ENCODE assay signal across 17 cellular contexts in genomic region chr1:193054169-193054675, GRCh38. TPM values are rescaled to one million over a fixed set of nuclear protein-coding genes. Genes with fewer than 3 reads are reported as not detected.
A peak's percentile ranks its signal among the peaks of the same experiment; 100 is the strongest.
DNase-seq lines count a peak whose midpoint lies in the region; ATAC-seq, FAIRE-seq and TF ChIP-seq lines count a peak whose summit lies in the region.
"Had no signal": no experiment of that assay in that cellular context is flagged by ENCODE, and none has a peak within 500 bp of the region (broad histone marks: within the 10 kb centered on the region; RNA-seq: fewer than 3 reads in every experiment).

No MANE protein-coding gene starts in this region.

- peak overlapping the region; percentile 18 for H3K9ac ChIP-seq in Loucy (ENCODE audit: low read depth, low read length, poor library complexity, severe bottlenecking)
- peak overlapping the region; percentile 23 to 36; a peak in 3 of 4 replicates for H3K9ac ChIP-seq in K562 (ENCODE audit: insufficient read depth in 1 of 2, low read depth in 2 of 2, low read length in 2 of 2)
- no peak overlapping the region for H3K9ac ChIP-seq in trophoblast cell (ENCODE audit: low read length)
- H3K9ac ChIP-seq: BLaER1 had no signal

- no peaks in the 10 kb centered on the region for H3K9me2 ChIP-seq in Loucy (replicated peaks; ENCODE audit: low read depth, low read length)

- H3K23ac ChIP-seq in trophoblast cell (ENCODE audit: low read length): no peak overlapping the region

- 22% methylated on average over 4 of the region's 4 CpGs for WGBS in K562 (ENCODE audit: insufficient coverage, low coverage, missing lambda C conversion rate)
- no CpG with 5 or more reads among the region's 4 CpGs for WGBS in trophoblast cell (ENCODE audit: extremely low coverage, insufficient coverage, insufficient read length)

- CTCF ChIA-PET in K562 (lab: Yijun Ruan, JAX; ENCODE audit: low intra/inter-chr PET ratio): no interaction called here

- no peak overlapping the region for H2BK12ac ChIP-seq in trophoblast cell (ENCODE audit: low read length)

- peak; percentile 46 for FAIRE-seq in D721Med (lab: Jason Lieb, UNC)
- no peak for FAIRE-seq in K562 (lab: Jason Lieb, UNC)
- FAIRE-seq: H1 had no signal

- peak overlapping the region; percentile 30; the same call in 1 of the 3 replicates for H3K27ac ChIP-seq in K562 (ENCODE audit: extremely low read depth, low read depth, low read length)
- H3K27ac ChIP-seq in trophoblast cell (ENCODE audit: low read depth, low read length): no peak overlapping the region
- H3K27ac ChIP-seq: BLaER1 had no signal

- no peaks in the 10 kb centered on the region for H3F3A ChIP-seq in Loucy (ENCODE audit: low read depth)

- H3K9me1 ChIP-seq in K562 (ENCODE audit: control insufficient read depth, insufficient read depth, low read length): peaks cover 3% of the 10 kb centered on the region

- no peaks in the 10 kb centered on the region for H3K27me3 ChIP-seq in Loucy (ENCODE audit: insufficient read depth, low read length, poor library complexity, severe bottlenecking)
- H3K27me3 ChIP-seq in K562 (ENCODE audit: control insufficient read depth in 2 of 2, insufficient read depth in 2 of 2, low read length in 2 of 2): no peaks in the 10 kb centered on the region
- H3K27me3 ChIP-seq in trophoblast cell (ENCODE audit: insufficient read depth, low read length): no peaks in the 10 kb centered on the region
- H3K27me3 ChIP-seq: BLaER1 had no signal

- H4K12ac ChIP-seq in trophoblast cell (ENCODE audit: low read depth, low read length): no peak overlapping the region

- H4K91ac ChIP-seq in trophoblast cell (ENCODE audit: low read depth, low read length): no peak overlapping the region

- peak overlapping the region; percentile 36 for H3K4ac ChIP-seq in trophoblast cell (ENCODE audit: low read depth, low read length)

- no peak overlapping the region for H3K14ac ChIP-seq in trophoblast cell (ENCODE audit: low read length)

- no TSS peak for BruUV-seq in K562 (replicated peaks; lab: Mats Ljungman, UMichigan)

- H3K18ac ChIP-seq in trophoblast cell (ENCODE audit: low read length): no peak overlapping the region

- no peak for TF ChIP-seq RAD21 in K562 (CRISPR knock-in tag; conservative IDR thresholded peaks at IDR 0.05 in 1 of 2, IDR thresholded peaks at IDR 0.05 in 1 of 2)

- no peak for TF ChIP-seq EP300 in K562 (IDR thresholded peaks at IDR 0.05; ENCODE audit: low read length)

- POLR2A ChIA-PET in K562 (lab: Yijun Ruan, JAX): interaction anchor here (0.8 to 1.0 kb wide), 2 partner anchors 12 to 53 kb away, joined by 3 to 4 read pairs; no protein-coding TSS in a partner anchor

- TF ChIP-seq POLR2A in K562 (conservative IDR thresholded peaks at IDR 0.05): no peak

- DNase-seq in D721Med (ENCODE audit: insufficient read length, low spot score) (no peak), K562 (ENCODE audit: extremely low read depth in 1 of 4, low spot score in 3 of 4) (no peak), trophoblast cell (no peak), left colon (no peak)
- DNase-seq: AML-193; CD4-positive, alpha-beta memory T cell; DMS153; DMS79 treated with DMSO at 0.1 percent for 48 hours; GDM1; HCEC 1CT; HFFc6; Karpas-422 had no signal

- H3K4me3 ChIP-seq in Loucy (ENCODE audit: low read length, poor library complexity, severe bottlenecking): no peak overlapping the region
- H3K4me3 ChIP-seq in K562: peak overlapping the region; percentile 6; the same call in 1 of the 2 replicates
- H3K4me3 ChIP-seq in trophoblast cell (ENCODE audit: low read depth, low read length): no peak overlapping the region
- H3K4me3 ChIP-seq: BLaER1 had no signal

- no peak overlapping the region for H2AK5ac ChIP-seq in trophoblast cell (ENCODE audit: low read length)

- in situ Hi-C loops in K562 (cut with MboI): no loop called here

- no peaks in the 10 kb centered on the region for H3K9me3 ChIP-seq in Loucy (ENCODE audit: insufficient read depth, low read depth, low read length)
- no peaks in the 10 kb centered on the region for H3K9me3 ChIP-seq in K562 (replicated peaks; ENCODE audit: control insufficient read depth, insufficient read depth, low read depth, low read length)
- no peaks in the 10 kb centered on the region for H3K9me3 ChIP-seq in trophoblast cell (ENCODE audit: insufficient read depth, low read depth, low read length)
- H3K9me3 ChIP-seq: BLaER1 had no signal

- H3K4me2 ChIP-seq in Loucy (ENCODE audit: low read depth, low read length, poor library complexity, severe bottlenecking): peak overlapping the region; percentile 42
- peak overlapping the region; percentile 67 for H3K4me2 ChIP-seq in K562 (ENCODE audit: insufficient read depth, low read length)
- H3K4me2 ChIP-seq in trophoblast cell (ENCODE audit: low read length): no peak overlapping the region
- H3K4me2 ChIP-seq: BLaER1 had no signal

- H2BK120ac ChIP-seq in trophoblast cell (ENCODE audit: insufficient read depth, low read length, poor library complexity): no peak overlapping the region

- no peak overlapping the region for H2BK5ac ChIP-seq in trophoblast cell (ENCODE audit: low read depth, low read length, poor library complexity)

- H3K79me2 ChIP-seq in Loucy (ENCODE audit: insufficient read depth, low read length) (peaks cover 78% of the 10 kb centered on the region), K562 (ENCODE audit: control insufficient read depth, insufficient read depth, low read length) (peaks cover 99% of the 10 kb centered on the region), trophoblast cell (ENCODE audit: control insufficient read depth, insufficient read depth, low read length, poor library complexity) (peaks cover 8% of the 10 kb centered on the region)

- H3K79me1 ChIP-seq in trophoblast cell (ENCODE audit: low read length): peaks cover 4% of the 10 kb centered on the region

- H3K4me1 ChIP-seq in Loucy (ENCODE audit: insufficient read depth, low read length, poor library complexity, severe bottlenecking) (peaks cover 46% of the 10 kb centered on the region), K562 (replicated peaks in 1 of 2; ENCODE audit: control insufficient read depth in 2 of 2, insufficient read depth in 2 of 2, low read length in 2 of 2) (peaks cover 10 to 26% of the 10 kb centered on the region in 2 experiments; a peak in 4 of 5 replicates), trophoblast cell (ENCODE audit: control insufficient read depth in 1 of 2, insufficient read depth in 2 of 2, low read length in 2 of 2) (peaks cover 0 to 1% of the 10 kb centered on the region in 2 experiments)

- intact Hi-C loops in K562 (cut with micrococcal nuclease) (no loop called here), left colon (cut with DNase I, micrococcal nuclease) (no loop called here)

- peaks cover 16% of the 10 kb centered on the region; the same call in 1 of the 2 replicates for H3K36me3 ChIP-seq in Loucy (ENCODE audit: insufficient read depth, low read length)
- peaks cover 77% of the 10 kb centered on the region for H3K36me3 ChIP-seq in K562 (ENCODE audit: control insufficient read depth, insufficient read depth, low read length)
- peaks cover 3 to 4% of the 10 kb centered on the region in 2 experiments for H3K36me3 ChIP-seq in trophoblast cell (ENCODE audit: control insufficient read depth in 1 of 2, insufficient read depth in 2 of 2, low read length in 2 of 2)

- H4K20me1 ChIP-seq in Loucy (ENCODE audit: insufficient read depth, low read length, poor library complexity, severe bottlenecking) (peaks cover 32% of the 10 kb centered on the region), K562 (replicated peaks; ENCODE audit: control insufficient read depth, insufficient read depth, low read length) (peaks cover 16% of the 10 kb centered on the region; the same call in 1 of the 2 replicates)

- H2AFZ ChIP-seq in Loucy (ENCODE audit: low read length): no peak overlapping the region
- H2AFZ ChIP-seq in K562 (ENCODE audit: low read depth, low read length): no peak overlapping the region
- H2AFZ ChIP-seq in trophoblast cell (ENCODE audit: insufficient read depth, low read length, poor library complexity): no peak overlapping the region

- ATAC-seq in K562 (no peak), HG03442 (IDR thresholded peaks at IDR 0.05; ENCODE audit: unreplicated experiment) (no peak), left colon (no peak), GM21381 (IDR thresholded peaks at IDR 0.05; ENCODE audit: unreplicated experiment) (no peak)

- TF ChIP-seq CTCF in D721Med (IDR thresholded peaks at IDR 0.05; ENCODE audit: insufficient read depth, missing control alignments): no peak
- TF ChIP-seq CTCF in Loucy (conservative IDR thresholded peaks at IDR 0.05; ENCODE audit: low read length): no peak
- no peak for TF ChIP-seq CTCF in K562 (IDR thresholded peaks at IDR 0.05 in 2 of 3, conservative IDR thresholded peaks at IDR 0.05 in 1 of 3; ENCODE audit: insufficient read depth in 2 of 3, low read depth in 1 of 3, low read length in 3 of 3)

- no peak overlapping the region for H4K8ac ChIP-seq in trophoblast cell (ENCODE audit: low read depth, low read length)

RNA-seq across cellular contexts. Expression of gene UCHL5, which starts 4.9 kb away (rescaled TPM):
- 52.2 and 140 TPM in 2 replicates for total RNA-seq in K562 (2011; cell fraction: chromatin; rRNA removed; ENCODE audit: low replicate concordance)
- total RNA-seq in K562 (2011; cell fraction: nucleolus; rRNA removed): 19.7 and 27.2 TPM in 2 replicates
- 59.5 and 113 TPM in 2 replicates for total RNA-seq in K562 (2011; cell fraction: nucleoplasm; rRNA removed)
- 85.4 and 85.6 TPM in 2 replicates for total RNA-seq in K562 (2014; rRNA removed)
- total RNA-seq in K562 (2014; rRNA removed; fragmentation: Illumina TruSeq; extraction: Trizol): 114 and 132 TPM in 2 replicates
- total RNA-seq in K562 (2015; rRNA removed; fragmentation: Illumina TruSeq; extraction: Trizol): 117 and 122 TPM in 2 replicates
- total RNA-seq in K562 (2021): 133 and 138 TPM in 2 replicates
- 117 and 174 TPM in 2 replicates for polyA plus RNA-seq in K562 (2011; rRNA removed)
- 21.6 and 39.4 TPM in 2 replicates for polyA plus RNA-seq in K562 (2011; cell fraction: cytosol; rRNA removed)
- polyA plus RNA-seq in K562 (2011; cell fraction: nucleus; rRNA removed): 38.3 and 58.5 TPM in 2 replicates
- 89.5 and 112 TPM in 2 replicates for polyA plus RNA-seq in K562 (2012)
- 188 and 206 TPM in 2 replicates for polyA plus RNA-seq in K562 (2014; fragmentation: Illumina TruSeq; extraction: Trizol)
- 10 to 100 TPM; 61.0 to 68.9 TPM for polyA plus RNA-seq in K562 (2014; fragmentation: Nextera tagmentation; extraction: Ambion mirVana)
- 151 and 180 TPM in 2 replicates for polyA plus RNA-seq in K562 (2014; rRNA removed)
- polyA minus RNA-seq in K562 (2011; rRNA and poly(A)+ RNA removed): 168 and 179 TPM in 2 replicates
- polyA minus RNA-seq in K562 (2011; cell fraction: cytosol; rRNA and poly(A)+ RNA removed): 44.0 and 70.9 TPM in 2 replicates
- polyA minus RNA-seq in K562 (2011; cell fraction: nucleus; rRNA and poly(A)+ RNA removed): 62.3 and 92.4 TPM in 2 replicates
- 20.5 and 21.4 TPM in 2 replicates for polyA plus RNA-seq in trophoblast cell (2013)
- 10 to 100 TPM; 27.5 to 28.2 TPM for total RNA-seq in left colon

RNA-seq across cellular contexts. Expression of gene RO60, which starts 5.2 kb away (rescaled TPM):
- 38.1 and 70.7 TPM in 2 replicates for total RNA-seq in K562 (2011; cell fraction: chromatin; rRNA removed; ENCODE audit: low replicate concordance)
- total RNA-seq in K562 (2011; cell fraction: nucleolus; rRNA removed): 42.0 and 43.2 TPM in 2 replicates
- 50.5 and 80.9 TPM in 2 replicates for total RNA-seq in K562 (2011; cell fraction: nucleoplasm; rRNA removed)
- total RNA-seq in K562 (2014; rRNA removed): 118 and 156 TPM in 2 replicates
- total RNA-seq in K562 (2014; rRNA removed; fragmentation: Illumina TruSeq; extraction: Trizol): 128 and 147 TPM in 2 replicates
- 128 TPM in 2 replicates for total RNA-seq in K562 (2015; rRNA removed; fragmentation: Illumina TruSeq; extraction: Trizol)
- total RNA-seq in K562 (2021): 101 and 110 TPM in 2 replicates
- polyA plus RNA-seq in K562 (2011; rRNA removed): 46.1 and 56.4 TPM in 2 replicates
- polyA plus RNA-seq in K562 (2011; cell fraction: cytosol; rRNA removed): 24.7 and 26.1 TPM in 2 replicates
- 19.7 and 22.2 TPM in 2 replicates for polyA plus RNA-seq in K562 (2011; cell fraction: nucleus; rRNA removed)
- 22.6 and 31.7 TPM in 2 replicates for polyA plus RNA-seq in K562 (2012)
- polyA plus RNA-seq in K562 (2014; fragmentation: Illumina TruSeq; extraction: Trizol): 24.9 and 28.5 TPM in 2 replicates
- 100 to 1,000 TPM in 1 of 2 experiments, 10 to 100 TPM in 1; 49.2 to 187 TPM for polyA plus RNA-seq in K562 (2014; fragmentation: Nextera tagmentation; extraction: Ambion mirVana)
- 27.7 and 32.0 TPM in 2 replicates for polyA plus RNA-seq in K562 (2014; rRNA removed)
- 285 and 314 TPM in 2 replicates for polyA minus RNA-seq in K562 (2011; rRNA and poly(A)+ RNA removed)
- polyA minus RNA-seq in K562 (2011; cell fraction: cytosol; rRNA and poly(A)+ RNA removed): 101 and 165 TPM in 2 replicates
- polyA minus RNA-seq in K562 (2011; cell fraction: nucleus; rRNA and poly(A)+ RNA removed): 65.4 and 95.5 TPM in 2 replicates
- polyA plus RNA-seq in trophoblast cell (2013): 21.3 TPM in 2 replicates
- 10 to 100 TPM; 36.4 to 47.2 TPM for total RNA-seq in left colon

RNA-seq across cellular contexts. Expression of gene GLRX2, which starts 51.0 kb away (rescaled TPM):
- 4.8 and 10.3 TPM in 2 replicates for total RNA-seq in K562 (2011; cell fraction: chromatin; rRNA removed; ENCODE audit: low replicate concordance)
- total RNA-seq in K562 (2011; cell fraction: nucleolus; rRNA removed): 2.8 and 4.2 TPM in 2 replicates
- total RNA-seq in K562 (2011; cell fraction: nucleoplasm; rRNA removed): 4.3 and 8.2 TPM in 2 replicates
- total RNA-seq in K562 (2014; rRNA removed) (29.4 and 54.2 TPM in 2 replicates), K562 (2014; rRNA removed; fragmentation: Illumina TruSeq; extraction: Trizol) (82.6 and 99.3 TPM in 2 replicates), K562 (2015; rRNA removed; fragmentation: Illumina TruSeq; extraction: Trizol) (61.4 and 72.1 TPM in 2 replicates), K562 (2021) (64.2 and 69.5 TPM in 2 replicates), left colon (10 to 100 TPM; 19.5 to 25.3 TPM)
- polyA plus RNA-seq in K562 (2011; rRNA removed) (21.4 and 47.8 TPM in 2 replicates), K562 (2014; fragmentation: Illumina TruSeq; extraction: Trizol) (47.7 and 55.1 TPM in 2 replicates), K562 (2014; fragmentation: Nextera tagmentation; extraction: Ambion mirVana) (10 to 100 TPM; 13.3 to 16.8 TPM), K562 (2014; rRNA removed) (62.2 and 62.4 TPM in 2 replicates)
- polyA plus RNA-seq in K562 (2011; cell fraction: cytosol; rRNA removed): 10.6 and 15.4 TPM in 2 replicates
- 7.8 and 8.6 TPM in 2 replicates for polyA plus RNA-seq in K562 (2011; cell fraction: nucleus; rRNA removed)
- polyA plus RNA-seq in K562 (2012): 56.4 and 76.0 TPM in 2 replicates
- polyA minus RNA-seq in K562 (2011; rRNA and poly(A)+ RNA removed): 9.6 and 14.7 TPM in 2 replicates
- 5.5 and 6.5 TPM in 2 replicates for polyA minus RNA-seq in K562 (2011; cell fraction: cytosol; rRNA and poly(A)+ RNA removed)
- 3.6 and 5.6 TPM in 2 replicates for polyA minus RNA-seq in K562 (2011; cell fraction: nucleus; rRNA and poly(A)+ RNA removed)
- polyA plus RNA-seq in trophoblast cell (2013): 16.4 and 18.4 TPM in 2 replicates
